ENCODE assay signal across 30 cellular contexts in the genomic region with DNA sequence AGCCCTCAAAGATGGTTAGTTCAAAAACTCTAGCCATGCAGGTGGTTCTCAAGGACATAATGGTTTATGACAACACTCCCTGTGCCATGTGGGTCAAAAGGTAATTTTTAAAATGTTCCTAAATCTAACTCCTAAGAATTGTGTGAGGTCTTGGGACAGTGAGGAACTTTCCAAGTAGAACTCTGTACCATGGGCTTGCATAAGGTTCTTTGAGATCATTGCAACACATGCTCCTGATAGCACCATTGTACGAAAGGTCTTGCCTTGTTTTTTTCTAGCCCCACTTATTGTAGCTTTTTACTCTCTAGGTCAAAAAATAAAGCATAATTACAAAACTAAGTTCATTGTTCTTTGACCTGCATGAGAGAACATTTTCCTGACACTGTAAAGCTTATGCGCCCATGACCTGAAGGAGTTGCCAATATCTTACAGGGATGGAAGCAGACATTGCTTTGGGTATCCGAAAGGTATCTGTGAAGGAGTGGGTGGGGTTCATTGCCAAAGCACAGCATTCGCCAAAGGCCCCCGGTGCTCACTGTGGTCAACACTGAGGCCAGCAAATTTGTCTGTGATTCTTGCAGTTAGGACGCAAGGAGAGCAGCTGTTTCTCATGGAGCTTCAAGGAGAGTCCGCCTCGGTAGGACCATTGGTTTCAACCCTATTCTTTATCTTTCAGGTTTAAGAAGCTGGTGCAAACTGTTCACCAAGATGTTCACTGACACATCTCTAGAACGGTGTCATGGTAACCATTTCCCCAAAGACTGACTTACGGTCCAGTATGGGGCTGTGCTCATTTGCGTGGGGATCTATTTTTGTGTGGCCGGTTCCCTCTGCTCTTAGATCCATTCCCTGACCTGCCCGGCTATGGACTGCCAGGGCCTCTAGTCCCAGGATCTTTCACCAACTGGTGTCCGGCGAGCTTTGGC. TPM values are rescaled to one million over a fixed set of nuclear protein-coding genes. Genes with fewer than 3 reads are reported as not detected.
DNase-seq lines count a peak whose midpoint lies in the region; ATAC-seq, FAIRE-seq and TF ChIP-seq lines count a peak whose summit lies in the region.
"Had no signal": no experiment of that assay in that cellular context is flagged by ENCODE, and none has a peak within 500 bp of the region (broad histone marks: within the 10 kb centered on the region; RNA-seq: fewer than 3 reads in every experiment).

No MANE protein-coding gene starts in this region.

- peak; percentile 87 for ATAC-seq in GM19025 (IDR thresholded peaks at IDR 0.05; ENCODE audit: low read depth, unreplicated experiment)
- peak; percentile 97 for ATAC-seq in HG02870 (IDR thresholded peaks at IDR 0.05; ENCODE audit: unreplicated experiment)
- ATAC-seq in HG02938 (IDR thresholded peaks at IDR 0.05; ENCODE audit: unreplicated experiment) = no peak
- ATAC-seq: activated CD8-positive, alpha-beta T cell treated with anti-CD3 and anti-CD28 coated beads, Interleukin-2, amount 10 ng/mL, durations not matched to agents 7 days and 5 days; esophagus mucosa; HCT116; heart left ventricle; lower lobe of right lung; SK-N-SH treated with all-trans-retinoic acid at 6 μM for 48 hours; T-helper 17 cell had no signal

- H3K27me3 ChIP-seq in adipocyte (replicated peaks; ENCODE audit: control insufficient read depth, insufficient read depth, low read length) (peaks cover 61% of the 10 kb centered on the region), vagina (no peaks in the 10 kb centered on the region)
- H3K27me3 ChIP-seq: ovary, transverse colon had no signal

- H3K4me3 ChIP-seq in adipocyte (ENCODE audit: low read length) (no peak overlapping the region), vagina (no peak overlapping the region)
- H3K4me3 ChIP-seq: heart left ventricle, lower lobe of right lung, ovary, transverse colon had no signal

- TF ChIP-seq CTCF in vagina (IDR thresholded peaks at IDR 0.05) = no peak

- TF ChIP-seq POLR2A in GM12892 (IDR thresholded peaks at IDR 0.05; ENCODE audit: low read depth, low read length) (no peak), vagina (IDR thresholded peaks at IDR 0.05) (no peak)

- intact Hi-C loops in vagina (cut with DNase I) = no loop called here

- H3K9me3 ChIP-seq in adipocyte (ENCODE audit: control insufficient read depth, low read length) = no peaks in the 10 kb centered on the region
- H3K9me3 ChIP-seq in vagina = no peaks in the 10 kb centered on the region
- H3K9me3 ChIP-seq: heart left ventricle, lower lobe of right lung, ovary, transverse colon had no signal

- H3K27ac ChIP-seq in vagina = no peak overlapping the region
- H3K27ac ChIP-seq: heart left ventricle, KMS-11, lower lobe of right lung, ovary, transverse colon had no signal

- H3K4me1 ChIP-seq in adipocyte (ENCODE audit: control insufficient read depth, insufficient read depth, low read length) (peaks cover 29% of the 10 kb centered on the region), vagina (no peaks in the 10 kb centered on the region)
- H3K4me1 ChIP-seq: heart left ventricle, lower lobe of right lung, transverse colon had no signal

- H3K36me3 ChIP-seq in adipocyte (ENCODE audit: control insufficient read depth, insufficient read depth, low read length, severe bottlenecking) (no peaks in the 10 kb centered on the region), vagina (no peaks in the 10 kb centered on the region)
- H3K36me3 ChIP-seq: heart left ventricle, lower lobe of right lung, ovary, transverse colon had no signal

- DNase-seq in GM12892 (ENCODE audit: insufficient read length) (no peak), adipocyte (ENCODE audit: low read depth) (no peak), GF-D8 (lab: John Stamatoyannopoulos, UW) (no peak), COLO829 (ENCODE audit: low spot score) (no peak), vagina (ENCODE audit: extremely low spot score in 2 of 2) (no peak)
- DNase-seq: ACHN; activated CD8-positive, alpha-beta T cell treated with anti-CD3 and anti-CD28 coated beads, Interleukin-2, amount 10 ng/mL, durations not matched to agents 7 days and 5 days; caudate nucleus; cortex of kidney; DMS153; endodermal cell; foreskin fibroblast; heart left ventricle; kidney glomerular epithelial cell; lower lobe of right lung; NCI-H1436 treated with DMSO at 0.1 percent for 48 hours; NCI-H2107; NCI-H446 treated with DMSO at 0.1 percent for 48 hours; OCI-M1; stimulated activated CD4-positive, alpha-beta T cell treated with anti-CD3 and anti-CD28 coated beads, Interleukin-2, amount 100 ng/mL, for 24 hours; T-helper 17 cell; transverse colon had no signal

- peak overlapping the region; percentile 59 for H3K9ac ChIP-seq in adipocyte (ENCODE audit: low read length)
- H3K9ac ChIP-seq: KMS-11 had no signal

- FAIRE-seq in GM12892 (lab: Jason Lieb, UNC) = peak; percentile 48

RNA-seq across cellular contexts. Expression of a gene that starts 7.6 kb away (rescaled TPM):
- 6.5 TPM for polyA plus RNA-seq in GM12892 (2012; ENCODE audit: missing spikeins)
- 25.0 TPM for total RNA-seq in vagina
